Comparison of ENCODE assay signal across 8 cellular contexts in genomic region chr1:54405894-54406293, GRCh38. TPM values are rescaled to one million over a fixed set of nuclear protein-coding genes. Genes with fewer than 3 reads are reported as not detected.
DNase-seq lines count a peak whose midpoint lies in the region; ATAC-seq and TF ChIP-seq lines count a peak whose summit lies in the region.

No MANE protein-coding gene starts in this region.

- H3K36me3 ChIP-seq in body of pancreas (replicated peaks in 1 of 2; ENCODE audit: insufficient read depth in 1 of 2, low read depth in 2 of 2) (no peaks in the 10 kb centered on the region), mucosa of descending colon (ENCODE audit: low read depth) (peaks cover 6% of the 10 kb centered on the region)

- no peak overlapping the region for H3K27ac Mint-ChIP-seq in H9

- H3K79me1 ChIP-seq in H9 (ENCODE audit: insufficient read depth, low read depth, low read length, poor library complexity, severe bottlenecking): peaks cover 13% of the 10 kb centered on the region

- H3K4me1 ChIP-seq in H9 (ENCODE audit: insufficient read depth, low read length) (peaks cover 10% of the 10 kb centered on the region; the same call in 1 of the 2 replicates), body of pancreas (peaks cover 53% of the 10 kb centered on the region), mucosa of descending colon (ENCODE audit: low read depth) (peaks cover 40% of the 10 kb centered on the region)

- no peak overlapping the region for H4K91ac ChIP-seq in H9 (ENCODE audit: insufficient read length, low read depth, low read length)

- H3K14ac ChIP-seq in H9 (ENCODE audit: insufficient read depth, low read length): no peak overlapping the region

- no peak overlapping the region for H3K56ac ChIP-seq in H9 (ENCODE audit: insufficient read length, low read depth, low read length)

- H3K4me3 ChIP-seq in body of pancreas (peak overlapping the region in 1 of 2 donors; percentile 60), mucosa of descending colon (peak overlapping the region; percentile 77)

- peak overlapping the region; percentile 58 to 85; a peak in 3 of 5 replicates for H3K4me3 Mint-ChIP-seq in H9

- H4K8ac ChIP-seq in H9 (replicated peaks; ENCODE audit: insufficient read length, low read depth, low read length): no peak overlapping the region

- ATAC-seq in body of pancreas (peak; percentile 23), mucosa of descending colon (no peak), HG02623 (IDR thresholded peaks at IDR 0.05; ENCODE audit: unreplicated experiment) (no peak)
- no peak for ATAC-seq in stimulated activated naive CD8-positive, alpha-beta T cell treated with anti-CD3 and anti-CD28 coated beads, Interleukin-15, Interleukin-2, amounts not matched to agents 100 U/mL and 50 U/mL, for 24 hours

- intact Hi-C loops in body of pancreas (cut with DNase I): loop anchor here (10.0 kb wide), 1 partner anchor 281 kb away; no protein-coding TSS in a partner anchor
- intact Hi-C loops in mucosa of descending colon (cut with DNase I, micrococcal nuclease): loop anchor here (5.0 to 10.0 kb wide), 3 partner anchors 81 to 281 kb away; no protein-coding TSS in a partner anchor

- no peak overlapping the region for H4K5ac ChIP-seq in H9 (ENCODE audit: insufficient read length, low read depth, low read length)

- no peak overlapping the region for H2BK20ac ChIP-seq in H9 (ENCODE audit: low read depth, low read length, poor library complexity, severe bottlenecking)

- TF ChIP-seq CTCF in H9 (conservative IDR thresholded peaks at IDR 0.05) (no peak), body of pancreas (IDR thresholded peaks at IDR 0.05) (no peak), mucosa of descending colon (IDR thresholded peaks at IDR 0.05) (no peak)

- no peak for TF ChIP-seq POLR2A in body of pancreas (IDR thresholded peaks at IDR 0.05)

- in situ Hi-C loops in ACHN (cut with HindIII; ENCODE audit: low pct_ligation_motif_present, low pct_unique_long_range_greater_than_20kb, low sequenced_read_pairs): no loop called here

- H3K23ac ChIP-seq in H9 (ENCODE audit: insufficient read length, low read depth, low read length): no peak overlapping the region

- WGBS in H9 (ENCODE audit: extremely low coverage, insufficient read length, low lambda C conversion rate): no CpG with 5 or more reads among the region's 58 CpGs
- WGBS in body of pancreas, 2 donors: 0 to 1% methylated on average over 16 to 42 of the region's 58 CpGs

- no peak overlapping the region for H3T11ph ChIP-seq in H9 (ENCODE audit: low read length)

- no peaks in the 10 kb centered on the region for H3K9me3 Mint-ChIP-seq in H9

- no peak overlapping the region for H2BK5ac ChIP-seq in H9 (ENCODE audit: insufficient read length, low read length)

- no peak overlapping the region for H3K4ac ChIP-seq in H9 (ENCODE audit: low read depth, low read length)

- peaks cover 32 to 37% (median 34%) of the 10 kb centered on the region in 3 experiments for H3K36me3 Mint-ChIP-seq in H9 (ENCODE audit: insufficient read depth in 1 of 3, low read depth in 3 of 3)

- H2BK15ac ChIP-seq in H9 (ENCODE audit: low read depth, low read length): no peak overlapping the region

- H4K20me1 ChIP-seq in H9 (ENCODE audit: control insufficient read depth, insufficient read depth, insufficient read length): peaks cover 5% of the 10 kb centered on the region

- H3K27me3 Mint-ChIP-seq in H9 (ENCODE audit: low read depth): peaks cover 2% of the 10 kb centered on the region; the same call in 1 of the 2 replicates

- H3K79me2 ChIP-seq in H9 (ENCODE audit: insufficient read depth, low read length): peaks cover 23% of the 10 kb centered on the region; the same call in 1 of the 2 replicates

- no peaks in the 10 kb centered on the region for H3K27me3 ChIP-seq in H9 (ENCODE audit: insufficient read depth, low read length)
- no peaks in the 10 kb centered on the region for H3K27me3 ChIP-seq in body of pancreas

- H3K4me2 ChIP-seq in H9 (ENCODE audit: insufficient read depth, insufficient read length, low read length): no peak overlapping the region

- no peak overlapping the region for H2BK12ac ChIP-seq in H9 (ENCODE audit: insufficient read length, low read depth, low read length)

- peaks cover 14% of the 10 kb centered on the region for H3K23me2 ChIP-seq in H9 (ENCODE audit: insufficient read length, low read depth, low read length, poor library complexity, severe bottlenecking)

- no peak overlapping the region for H3K9ac ChIP-seq in H9 (ENCODE audit: extremely low read depth, insufficient read length, low read length)

- H3K9me3 ChIP-seq in H9 (ENCODE audit: control insufficient read depth, low read depth, low read length): no peaks in the 10 kb centered on the region
- H3K9me3 ChIP-seq in body of pancreas: no peaks in the 10 kb centered on the region
- no peaks in the 10 kb centered on the region for H3K9me3 ChIP-seq in mucosa of descending colon

- no peak overlapping the region for H2BK120ac ChIP-seq in H9 (ENCODE audit: low read depth, low read length, poor library complexity, severe bottlenecking)

- H3K4me1 Mint-ChIP-seq in H9: peaks cover 70 to 71% of the 10 kb centered on the region in 2 experiments

- no peak overlapping the region for H3K18ac ChIP-seq in H9 (ENCODE audit: insufficient read length, low read depth, low read length)

- peak; percentile 17 for DNase-seq in ACHN
- no peak for DNase-seq in H9
- peak in 1 of 4 donors; percentile 38 for DNase-seq in body of pancreas
- DNase-seq in mucosa of descending colon: no peak
- no peak for DNase-seq in AG08395 (ENCODE audit: low spot score)
- DNase-seq in stimulated activated naive CD8-positive, alpha-beta T cell treated with anti-CD3 and anti-CD28 coated beads, Interleukin-15, Interleukin-2, amounts not matched to agents 100 U/mL and 50 U/mL, for 24 hours: no peak
- DNase-seq in activated naive CD4-positive, alpha-beta T cell treated with Interleukin-2 at 50 U/mL for 16 hours: no peak

- no peak overlapping the region for H2AK5ac ChIP-seq in H9 (ENCODE audit: insufficient read length, low read length)

- H2AFZ ChIP-seq in H9 (ENCODE audit: low read length): no peak overlapping the region

- no peak overlapping the region for H3K27ac ChIP-seq in H9 (ENCODE audit: insufficient read length, low read depth, low read length)
- H3K27ac ChIP-seq in body of pancreas: peak overlapping the region; percentile 27 to 95 (median 75)

RNA-seq across cellular contexts. Expression of gene SSBP3, which starts 0.3 kb away (rescaled TPM):
- total RNA-seq in H9 (2021) (119 and 126 TPM in 2 replicates), body of pancreas (10 to 100 TPM in 1 of 2 donors, 1 to 10 TPM in 1; 7.9 to 23.1 TPM), mucosa of descending colon (10 to 100 TPM; 77.8 to 85.1 (median 82.0) TPM)
